Comparison of ENCODE assay signal across 25 cellular contexts in genomic region chr21:31103571-31104265, GRCh38.
DNase-seq lines count a peak whose midpoint lies in the region; ATAC-seq and TF ChIP-seq lines count a peak whose summit lies in the region.
"Had no signal": no experiment of that assay in that cellular context is flagged by ENCODE, and none has a peak within 500 bp of the region (broad histone marks: within the 10 kb centered on the region; RNA-seq: fewer than 3 reads in every experiment).

No MANE protein-coding gene starts in this region.

- no peaks in the 10 kb centered on the region; the same call in 1 of the 2 replicates for H3F3A ChIP-seq in GM23338 (replicated peaks; ENCODE audit: low read depth)

- no peak overlapping the region for H2AFZ ChIP-seq in GM23338

- DNase-seq in left ventricle myocardium superior (no peak), Right ventricle myocardium inferior (ENCODE audit: missing footprints) (no peak), GM23338 (ENCODE audit: low spot score) (no peak), caudate nucleus (lab: John Stamatoyannopoulos, UW) (no peak), NCI-H146 treated with DMSO at 0.1 percent for 48 hours (lab: John Stamatoyannopoulos, UW; ENCODE audit: unreplicated experiment) (no peak), GOT3 (lab: John Stamatoyannopoulos, UW) (no peak), NCI-H446 treated with DMSO at 0.1 percent for 48 hours (lab: John Stamatoyannopoulos, UW) (no peak)
- DNase-seq in stimulated activated naive B cell treated with anti-CD40 and anti-IgM and Interleukin-4, amounts not matched to agents 10 μg/mL and 1 μg/mL and 100 μg/mL, for 72 hours, result no peak
- DNase-seq: brain microvascular endothelial cell; effector memory CD4-positive, alpha-beta T cell; erythroblast; foreskin keratinocyte; GF-D8; H9; heart right ventricle; Kasumi-1; mesendoderm; NCI-H1092; NCI-H187 treated with DMSO at 0.1 percent for 48 hours; NCI-H774; OCI-M1; psoas muscle; stimulated activated CD8-positive, alpha-beta memory T cell treated with anti-CD3 and anti-CD28 coated beads, Interleukin-4, amount 100 ng/mL, for 48 hours had no signal

- H3K27ac Mint-ChIP-seq in GM23338, result no peak overlapping the region
- peak overlapping the region; percentile 57 for H3K27ac Mint-ChIP-seq in stimulated activated naive B cell treated with anti-CD40 and anti-IgM and Interleukin-4, amounts not matched to agents 10 μg/mL and 1 μg/mL and 100 μg/mL, for 72 hours
- H3K27ac Mint-ChIP-seq: type B pancreatic cell had no signal

- no peak overlapping the region for H3K4me3 Mint-ChIP-seq in GM23338
- H3K4me3 Mint-ChIP-seq in stimulated activated naive B cell treated with anti-CD40 and anti-IgM and Interleukin-4, amounts not matched to agents 10 μg/mL and 1 μg/mL and 100 μg/mL, for 72 hours, result no peak overlapping the region
- H3K4me3 Mint-ChIP-seq: H9, type B pancreatic cell had no signal

- no peaks in the 10 kb centered on the region for H3K79me2 ChIP-seq in GM23338 (replicated peaks; ENCODE audit: insufficient read depth)

- no peaks in the 10 kb centered on the region for H3K27me3 ChIP-seq in GM23338 (ENCODE audit: insufficient read depth)
- H3K27me3 ChIP-seq: brain microvascular endothelial cell, foreskin keratinocyte had no signal

- peaks cover 1% of the 10 kb centered on the region for H3K27me3 Mint-ChIP-seq in GM23338 (ENCODE audit: insufficient read depth, low read depth, poor library complexity)
- peaks cover 0 to 4% of the 10 kb centered on the region in 2 donors for H3K27me3 Mint-ChIP-seq in stimulated activated naive B cell treated with anti-CD40 and anti-IgM and Interleukin-4, amounts not matched to agents 10 μg/mL and 1 μg/mL and 100 μg/mL, for 72 hours

- no peaks in the 10 kb centered on the region for H4K20me1 ChIP-seq in GM23338 (replicated peaks; ENCODE audit: insufficient read depth)

- ATAC-seq in left ventricle myocardium superior, result peak; percentile 37
- ATAC-seq in Right ventricle myocardium inferior, result no peak
- no peak for ATAC-seq in GM23338
- peak; percentile 45 to 51 for ATAC-seq in stimulated activated naive B cell treated with anti-CD40 and anti-IgM and Interleukin-4, amounts not matched to agents 10 μg/mL and 1 μg/mL and 100 μg/mL, for 72 hours (replicated peaks)
- ATAC-seq: foreskin keratinocyte, heart right ventricle, psoas muscle had no signal

- H3K4me1 ChIP-seq in GM23338 (ENCODE audit: insufficient read depth), result peaks cover 5% of the 10 kb centered on the region
- H3K4me1 ChIP-seq: foreskin keratinocyte, psoas muscle had no signal

- no peak for TF ChIP-seq CTCF in GM23338 (conservative IDR thresholded peaks at IDR 0.05; ENCODE audit: low read depth in 2 of 2)

- no peak overlapping the region for H3K4me3 ChIP-seq in GM23338
- H3K4me3 ChIP-seq: heart right ventricle, psoas muscle had no signal

- intact Hi-C loops in left ventricle myocardium superior (cut with micrococcal nuclease), result loop anchor here (10.0 kb wide), 1 partner anchor 491 kb away; no protein-coding TSS in a partner anchor
- intact Hi-C loops in Right ventricle myocardium inferior (cut with DNase I), result loop anchor here (5.0 kb wide), 1 partner anchor 499 kb away; no protein-coding TSS in a partner anchor

- H3K36me3 Mint-ChIP-seq in GM23338 (ENCODE audit: low read depth), result peaks cover 34% of the 10 kb centered on the region
- peaks cover 11 to 12% of the 10 kb centered on the region in 2 donors for H3K36me3 Mint-ChIP-seq in stimulated activated naive B cell treated with anti-CD40 and anti-IgM and Interleukin-4, amounts not matched to agents 10 μg/mL and 1 μg/mL and 100 μg/mL, for 72 hours
- H3K36me3 Mint-ChIP-seq: type B pancreatic cell had no signal

- peaks cover 41% of the 10 kb centered on the region for H3K9me3 Mint-ChIP-seq in GM23338
- peaks cover 6 to 13% of the 10 kb centered on the region in 2 donors for H3K9me3 Mint-ChIP-seq in stimulated activated naive B cell treated with anti-CD40 and anti-IgM and Interleukin-4, amounts not matched to agents 10 μg/mL and 1 μg/mL and 100 μg/mL, for 72 hours

- no peak overlapping the region for H3K4me2 ChIP-seq in GM23338

- peak overlapping the region; percentile 20; the same call in 1 of the 2 replicates for H3K27ac ChIP-seq in GM23338 (ENCODE audit: low read depth)
- peak overlapping the region; percentile 44 for H3K27ac ChIP-seq in caudate nucleus (ENCODE audit: low read depth, low read length)
- H3K27ac ChIP-seq: brain microvascular endothelial cell, foreskin keratinocyte, heart right ventricle, neutrophil, psoas muscle had no signal

- no peaks in the 10 kb centered on the region for H3K36me3 ChIP-seq in GM23338 (ENCODE audit: insufficient read depth)
- H3K36me3 ChIP-seq: brain microvascular endothelial cell, heart right ventricle, neutrophil had no signal

- H3K9me2 ChIP-seq in GM23338 (ENCODE audit: insufficient read depth), result no peaks in the 10 kb centered on the region

- peaks cover 8% of the 10 kb centered on the region for H3K4me1 Mint-ChIP-seq in GM23338
- peaks cover 18 to 45% of the 10 kb centered on the region in 2 donors for H3K4me1 Mint-ChIP-seq in stimulated activated naive B cell treated with anti-CD40 and anti-IgM and Interleukin-4, amounts not matched to agents 10 μg/mL and 1 μg/mL and 100 μg/mL, for 72 hours

TF ChIP-seq in GM23338, 12 proteins besides CTCF, POLR2A, EP300 and RAD21 (continues in another document):
- TF ChIP-seq POLR2AphosphoS5 (IDR thresholded peaks at IDR 0.05; ENCODE audit: low read depth) (no peak), NANOG (IDR thresholded peaks at IDR 0.05; ENCODE audit: borderline replicate concordance) (no peak), EZH2 (IDR thresholded peaks at IDR 0.05; ENCODE audit: low read depth, unreplicated experiment) (no peak), STAT1 (IDR thresholded peaks at IDR 0.05; ENCODE audit: unreplicated experiment) (no peak), ETS1 (IDR thresholded peaks at IDR 0.05) (no peak), CREB1 (CRISPR knock-in tag; IDR thresholded peaks at IDR 0.05; ENCODE audit: low read depth) (no peak), ZNF114 (CRISPR knock-in tag; IDR thresholded peaks at IDR 0.05) (no peak), EZH2phosphoT487 (IDR thresholded peaks at IDR 0.05; ENCODE audit: unreplicated experiment) (no peak), REST (IDR thresholded peaks at IDR 0.05; ENCODE audit: unreplicated experiment) (no peak), ZNF331 (CRISPR knock-in tag; IDR thresholded peaks at IDR 0.05; ENCODE audit: low read depth) (no peak), JUNB (IDR thresholded peaks at IDR 0.05; ENCODE audit: unreplicated experiment) (no peak)

Comparison
In these comparisons a context has a peak if more than half of its experiments do, and no peak if none do; other contexts are left out.
1. ATAC-seq: peak in left ventricle myocardium superior (single experiment) and stimulated activated naive B cell treated with anti-CD40 and anti-IgM and Interleukin-4, amounts not matched to agents 10 μg/mL and 1 μg/mL and 100 μg/mL, for 72 hours (2 of 2); none in Right ventricle myocardium inferior (single experiment) and GM23338 (single experiment).